In the genomic region with DNA sequence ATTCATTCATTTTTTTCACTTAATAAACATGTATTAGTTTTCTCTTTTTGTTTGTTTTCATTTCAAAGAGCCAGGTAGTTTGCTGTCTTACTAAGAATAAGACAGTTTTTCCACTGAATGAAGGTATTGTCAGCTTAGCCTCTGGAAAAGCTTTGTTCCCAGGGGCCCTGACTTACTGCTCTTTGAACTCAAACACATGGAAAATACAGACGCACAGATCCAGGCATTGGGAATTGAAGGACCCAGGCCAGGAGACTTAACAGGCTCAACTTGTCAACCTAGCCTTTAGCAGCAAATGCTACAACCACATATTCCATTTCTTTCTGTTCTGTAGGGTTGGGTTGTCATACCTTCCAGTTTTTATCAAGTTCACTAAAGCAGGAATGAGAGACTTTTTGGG, we compare ENCODE assay signal across 1 cellular context.
A peak's percentile ranks its signal among the peaks of the same experiment; 100 is the strongest.
TF ChIP-seq lines count a peak whose summit lies in the region.

No MANE protein-coding gene starts in this region.

TF ChIP-seq in HepG2, 621 proteins besides CTCF, POLR2A, EP300 and RAD21 (continued from another document and continues in another):
- TF ChIP-seq, protein P1, sequence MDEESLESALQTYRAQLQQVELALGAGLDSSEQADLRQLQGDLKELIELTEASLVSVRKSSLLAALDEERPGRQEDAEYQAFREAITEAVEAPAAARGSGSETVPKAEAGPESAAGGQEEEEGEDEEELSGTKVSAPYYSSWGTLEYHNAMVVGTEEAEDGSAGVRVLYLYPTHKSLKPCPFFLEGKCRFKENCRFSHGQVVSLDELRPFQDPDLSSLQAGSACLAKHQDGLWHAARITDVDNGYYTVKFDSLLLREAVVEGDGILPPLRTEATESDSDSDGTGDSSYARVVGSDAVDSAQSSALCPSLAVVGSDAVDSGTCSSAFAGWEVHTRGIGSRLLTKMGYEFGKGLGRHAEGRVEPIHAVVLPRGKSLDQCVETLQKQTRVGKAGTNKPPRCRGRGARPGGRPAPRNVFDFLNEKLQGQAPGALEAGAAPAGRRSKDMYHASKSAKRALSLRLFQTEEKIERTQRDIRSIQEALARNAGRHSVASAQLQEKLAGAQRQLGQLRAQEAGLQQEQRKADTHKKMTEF (CRISPR knock-in tag; IDR thresholded peaks at IDR 0.05), result 0 out of 2 replicates have a peak, but pooled peaks have one; percentile 62
- 0 out of 2 replicates have a peak, but pooled peaks have one; percentile 20 for TF ChIP-seq PRDM15 (CRISPR knock-in tag; IDR thresholded peaks at IDR 0.05)
- TF ChIP-seq SOX13 (IDR thresholded peaks at IDR 0.05), result peak; percentile 94
- TF ChIP-seq SOX13 (CRISPR knock-in tag; conservative IDR thresholded peaks at IDR 0.05 in 1 of 2, IDR thresholded peaks at IDR 0.05 in 1 of 2), result peak in 1 of 2 experiments; percentile 99; a peak in 2 of 4 replicates
- no peak for TF ChIP-seq NAIF1 (CRISPR knock-in tag; IDR thresholded peaks at IDR 0.05; ENCODE audit: borderline replicate concordance)
- TF ChIP-seq, protein P2, sequence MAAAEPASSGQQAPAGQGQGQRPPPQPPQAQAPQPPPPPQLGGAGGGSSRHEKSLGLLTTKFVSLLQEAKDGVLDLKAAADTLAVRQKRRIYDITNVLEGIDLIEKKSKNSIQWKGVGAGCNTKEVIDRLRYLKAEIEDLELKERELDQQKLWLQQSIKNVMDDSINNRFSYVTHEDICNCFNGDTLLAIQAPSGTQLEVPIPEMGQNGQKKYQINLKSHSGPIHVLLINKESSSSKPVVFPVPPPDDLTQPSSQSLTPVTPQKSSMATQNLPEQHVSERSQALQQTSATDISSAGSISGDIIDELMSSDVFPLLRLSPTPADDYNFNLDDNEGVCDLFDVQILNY (CRISPR knock-in tag; conservative IDR thresholded peaks at IDR 0.05), result no peak
- TF ChIP-seq ZNF292 (CRISPR knock-in tag; IDR thresholded peaks at IDR 0.05; ENCODE audit: borderline replicate concordance, low read depth), result no peak
- TF ChIP-seq ZNF749 (CRISPR knock-in tag; IDR thresholded peaks at IDR 0.05; ENCODE audit: borderline replicate concordance), result no peak
- TF ChIP-seq, protein P3, sequence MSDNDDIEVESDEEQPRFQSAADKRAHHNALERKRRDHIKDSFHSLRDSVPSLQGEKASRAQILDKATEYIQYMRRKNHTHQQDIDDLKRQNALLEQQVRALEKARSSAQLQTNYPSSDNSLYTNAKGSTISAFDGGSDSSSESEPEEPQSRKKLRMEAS (IDR thresholded peaks at IDR 0.05), result peak; percentile 82
- peak; percentile 91 for TF ChIP-seq KDM6A (CRISPR knock-in tag; IDR thresholded peaks at IDR 0.05; ENCODE audit: low read depth)
- TF ChIP-seq ATAD3A (CRISPR knock-in tag; IDR thresholded peaks at IDR 0.05), result no peak
- TF ChIP-seq RFXANK (CRISPR knock-in tag; IDR thresholded peaks at IDR 0.05), result no peak
- 0 out of 2 replicates have a peak, but pooled peaks have one; percentile 43 for TF ChIP-seq TARDBP (CRISPR knock-in tag; IDR thresholded peaks at IDR 0.05)
- peak; percentile 40; the same call in 1 of the 2 replicates for TF ChIP-seq ARID3A (IDR thresholded peaks at IDR 0.05; ENCODE audit: low read depth, low read length)
- no peak for TF ChIP-seq ZNF598 (CRISPR knock-in tag; IDR thresholded peaks at IDR 0.05; ENCODE audit: borderline replicate concordance)
- TF ChIP-seq, protein P4, sequence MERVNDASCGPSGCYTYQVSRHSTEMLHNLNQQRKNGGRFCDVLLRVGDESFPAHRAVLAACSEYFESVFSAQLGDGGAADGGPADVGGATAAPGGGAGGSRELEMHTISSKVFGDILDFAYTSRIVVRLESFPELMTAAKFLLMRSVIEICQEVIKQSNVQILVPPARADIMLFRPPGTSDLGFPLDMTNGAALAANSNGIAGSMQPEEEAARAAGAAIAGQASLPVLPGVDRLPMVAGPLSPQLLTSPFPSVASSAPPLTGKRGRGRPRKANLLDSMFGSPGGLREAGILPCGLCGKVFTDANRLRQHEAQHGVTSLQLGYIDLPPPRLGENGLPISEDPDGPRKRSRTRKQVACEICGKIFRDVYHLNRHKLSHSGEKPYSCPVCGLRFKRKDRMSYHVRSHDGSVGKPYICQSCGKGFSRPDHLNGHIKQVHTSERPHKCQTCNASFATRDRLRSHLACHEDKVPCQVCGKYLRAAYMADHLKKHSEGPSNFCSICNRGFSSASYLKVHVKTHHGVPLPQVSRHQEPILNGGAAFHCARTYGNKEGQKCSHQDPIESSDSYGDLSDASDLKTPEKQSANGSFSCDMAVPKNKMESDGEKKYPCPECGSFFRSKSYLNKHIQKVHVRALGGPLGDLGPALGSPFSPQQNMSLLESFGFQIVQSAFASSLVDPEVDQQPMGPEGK (CRISPR knock-in tag; IDR thresholded peaks at IDR 0.05), result peak; percentile 51; the same call in 1 of the 2 replicates
- peak; percentile 59; the same call in 1 of the 2 replicates for TF ChIP-seq PHF21A (CRISPR knock-in tag; IDR thresholded peaks at IDR 0.05)
- TF ChIP-seq MIER2 (CRISPR knock-in tag; IDR thresholded peaks at IDR 0.05), result peak; percentile 59; the same call in 1 of the 2 replicates
- no peak for TF ChIP-seq HNRNPUL1 (IDR thresholded peaks at IDR 0.05; ENCODE audit: low read depth, low read length)
- TF ChIP-seq GATAD2A (CRISPR knock-in tag; IDR thresholded peaks at IDR 0.05), result peak; percentile 93
- TF ChIP-seq TRIM24 (CRISPR knock-in tag; IDR thresholded peaks at IDR 0.05), result no peak
- TF ChIP-seq ZSCAN31 (CRISPR knock-in tag; IDR thresholded peaks at IDR 0.05; ENCODE audit: low read depth), result no peak
- peak; percentile 76 for TF ChIP-seq CREM (IDR thresholded peaks at IDR 0.05)
- TF ChIP-seq CREM (CRISPR knock-in tag; IDR thresholded peaks at IDR 0.05), result no peak
- peak; percentile 55; the same call in 1 of the 2 replicates for TF ChIP-seq YEATS4 (CRISPR knock-in tag; IDR thresholded peaks at IDR 0.05; ENCODE audit: borderline replicate concordance)
- no peak for TF ChIP-seq ZNF629 (CRISPR knock-in tag; conservative IDR thresholded peaks at IDR 0.05)
- no peak for TF ChIP-seq JUN (CRISPR knock-in tag; IDR thresholded peaks at IDR 0.05)
- 0 out of 2 replicates have a peak, but pooled peaks have one; percentile 32 for TF ChIP-seq MEIS2 (CRISPR knock-in tag; IDR thresholded peaks at IDR 0.05)
- TF ChIP-seq EHMT2 (IDR thresholded peaks at IDR 0.05; ENCODE audit: borderline replicate concordance, low read depth, low read length), result peak; percentile 92
- peak; percentile 52; the same call in 1 of the 2 replicates for TF ChIP-seq ZFP1 (CRISPR knock-in tag; IDR thresholded peaks at IDR 0.05)
- TF ChIP-seq, protein P5, sequence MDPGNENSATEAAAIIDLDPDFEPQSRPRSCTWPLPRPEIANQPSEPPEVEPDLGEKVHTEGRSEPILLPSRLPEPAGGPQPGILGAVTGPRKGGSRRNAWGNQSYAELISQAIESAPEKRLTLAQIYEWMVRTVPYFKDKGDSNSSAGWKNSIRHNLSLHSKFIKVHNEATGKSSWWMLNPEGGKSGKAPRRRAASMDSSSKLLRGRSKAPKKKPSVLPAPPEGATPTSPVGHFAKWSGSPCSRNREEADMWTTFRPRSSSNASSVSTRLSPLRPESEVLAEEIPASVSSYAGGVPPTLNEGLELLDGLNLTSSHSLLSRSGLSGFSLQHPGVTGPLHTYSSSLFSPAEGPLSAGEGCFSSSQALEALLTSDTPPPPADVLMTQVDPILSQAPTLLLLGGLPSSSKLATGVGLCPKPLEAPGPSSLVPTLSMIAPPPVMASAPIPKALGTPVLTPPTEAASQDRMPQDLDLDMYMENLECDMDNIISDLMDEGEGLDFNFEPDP (CRISPR knock-in tag; conservative IDR thresholded peaks at IDR 0.05), result no peak
- peak; percentile 49; the same call in 1 of the 2 replicates for TF ChIP-seq TCF7L2 (IDR thresholded peaks at IDR 0.05; ENCODE audit: low read depth, low read length)
- no peak for TF ChIP-seq ZFAT (CRISPR knock-in tag; conservative IDR thresholded peaks at IDR 0.05)
- TF ChIP-seq, protein P6, sequence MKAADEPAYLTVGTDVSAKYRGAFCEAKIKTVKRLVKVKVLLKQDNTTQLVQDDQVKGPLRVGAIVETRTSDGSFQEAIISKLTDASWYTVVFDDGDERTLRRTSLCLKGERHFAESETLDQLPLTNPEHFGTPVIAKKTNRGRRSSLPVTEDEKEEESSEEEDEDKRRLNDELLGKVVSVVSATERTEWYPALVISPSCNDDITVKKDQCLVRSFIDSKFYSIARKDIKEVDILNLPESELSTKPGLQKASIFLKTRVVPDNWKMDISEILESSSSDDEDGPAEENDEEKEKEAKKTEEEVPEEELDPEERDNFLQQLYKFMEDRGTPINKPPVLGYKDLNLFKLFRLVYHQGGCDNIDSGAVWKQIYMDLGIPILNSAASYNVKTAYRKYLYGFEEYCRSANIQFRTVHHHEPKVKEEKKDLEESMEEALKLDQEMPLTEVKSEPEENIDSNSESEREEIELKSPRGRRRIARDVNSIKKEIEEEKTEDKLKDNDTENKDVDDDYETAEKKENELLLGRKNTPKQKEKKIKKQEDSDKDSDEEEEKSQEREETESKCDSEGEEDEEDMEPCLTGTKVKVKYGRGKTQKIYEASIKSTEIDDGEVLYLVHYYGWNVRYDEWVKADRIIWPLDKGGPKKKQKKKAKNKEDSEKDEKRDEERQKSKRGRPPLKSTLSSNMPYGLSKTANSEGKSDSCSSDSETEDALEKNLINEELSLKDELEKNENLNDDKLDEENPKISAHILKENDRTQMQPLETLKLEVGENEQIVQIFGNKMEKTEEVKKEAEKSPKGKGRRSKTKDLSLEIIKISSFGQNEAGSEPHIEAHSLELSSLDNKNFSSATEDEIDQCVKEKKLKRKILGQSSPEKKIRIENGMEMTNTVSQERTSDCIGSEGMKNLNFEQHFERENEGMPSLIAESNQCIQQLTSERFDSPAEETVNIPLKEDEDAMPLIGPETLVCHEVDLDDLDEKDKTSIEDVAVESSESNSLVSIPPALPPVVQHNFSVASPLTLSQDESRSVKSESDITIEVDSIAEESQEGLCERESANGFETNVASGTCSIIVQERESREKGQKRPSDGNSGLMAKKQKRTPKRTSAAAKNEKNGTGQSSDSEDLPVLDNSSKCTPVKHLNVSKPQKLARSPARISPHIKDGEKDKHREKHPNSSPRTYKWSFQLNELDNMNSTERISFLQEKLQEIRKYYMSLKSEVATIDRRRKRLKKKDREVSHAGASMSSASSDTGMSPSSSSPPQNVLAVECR (CRISPR knock-in tag; IDR thresholded peaks at IDR 0.05; ENCODE audit: borderline replicate concordance), result no peak; the same call in 1 of the 2 replicates
- no peak for TF ChIP-seq ZNF839 (CRISPR knock-in tag; IDR thresholded peaks at IDR 0.05; ENCODE audit: borderline replicate concordance)
- TF ChIP-seq HNF4A (CRISPR knock-in tag; IDR thresholded peaks at IDR 0.05), result peak; percentile 94
- peak; percentile 47 for TF ChIP-seq FOSL2 (CRISPR knock-in tag; IDR thresholded peaks at IDR 0.05)
- TF ChIP-seq ZNF547 (CRISPR knock-in tag; IDR thresholded peaks at IDR 0.05), result no peak
- peak; percentile 91 for TF ChIP-seq ZNF644 (CRISPR knock-in tag; IDR thresholded peaks at IDR 0.05; ENCODE audit: low read depth)
- peak; percentile 24; the same call in 1 of the 2 replicates for TF ChIP-seq SPEN (CRISPR knock-in tag; IDR thresholded peaks at IDR 0.05; ENCODE audit: low read depth)
- TF ChIP-seq SOX6 (IDR thresholded peaks at IDR 0.05), result no peak
- TF ChIP-seq SOX6 (CRISPR knock-in tag; IDR thresholded peaks at IDR 0.05), result peak; percentile 99
- TF ChIP-seq CC2D1A (CRISPR knock-in tag; IDR thresholded peaks at IDR 0.05), result no peak
- TF ChIP-seq ZBTB26 (CRISPR knock-in tag; IDR thresholded peaks at IDR 0.05; ENCODE audit: borderline replicate concordance), result no peak
- peak; percentile 33; the same call in 1 of the 2 replicates for TF ChIP-seq ZFX (CRISPR knock-in tag; IDR thresholded peaks at IDR 0.05; ENCODE audit: low read depth)
